32 cellular contexts compared by ENCODE assay signal in genomic region chr10:93865794-93866193, GRCh38.
"Had no signal": no experiment of that assay in that cellular context is flagged by ENCODE, and none has a peak within 500 bp of the region (broad histone marks: within the 10 kb centered on the region; RNA-seq: fewer than 3 reads in every experiment).

No MANE protein-coding gene starts in this region.

- ATAC-seq: activated naive CD4-positive, alpha-beta T cell treated with anti-CD3 and anti-CD28 coated beads, Interleukin-2, amount 50 U/mL, for 72 hours; activated naive CD8-positive, alpha-beta T cell treated with anti-CD3 and anti-CD28 coated beads, Interleukin-2, amount 50 U/mL, for 24 hours; activated T-cell treated with anti-CD3 and anti-CD28 coated beads, Interleukin-2, amount 50 U/mL, for 4 hours; activated T-cell treated with anti-CD3 and anti-CD28 coated beads, Interleukin-2, amount 50 U/mL, for 72 hours; activated T-helper 17 cell treated with anti-CD3 and anti-CD28 coated beads, Interleukin-2, amount 50 U/mL, for 72 hours; body of pancreas had no signal

- H3K4me3 ChIP-seq: adrenal gland, ascending aorta, body of pancreas, breast epithelium, cardiac muscle cell had no signal

- H3K27me3 ChIP-seq: adrenal gland, ascending aorta, body of pancreas, brain microvascular endothelial cell, cardiac muscle cell had no signal

- H3K36me3 ChIP-seq: adrenal gland, ascending aorta, brain microvascular endothelial cell, breast epithelium, cardiac muscle cell had no signal

- H3K9me3 ChIP-seq: adrenal gland, ascending aorta, body of pancreas, breast epithelium had no signal

- H3K4me1 ChIP-seq: adrenal gland, ascending aorta, body of pancreas, breast epithelium had no signal

- H3K27ac ChIP-seq: adrenal gland, ascending aorta, body of pancreas, brain microvascular endothelial cell, breast epithelium, cardiac muscle cell had no signal

- DNase-seq: activated effector memory CD4-positive, alpha-beta T cell treated with anti-CD3 and anti-CD28 coated beads, Interleukin-2, amount 50 U/mL, for 16 hours; activated effector memory CD4-positive, alpha-beta T cell treated with Interleukin-2 at 50 U/mL for 16 hours; activated gamma-delta T cell; activated gamma-delta T cell treated with Interleukin-2 at 50 U/mL for 16 hours; activated naive CD4-positive, alpha-beta T cell; activated naive CD4-positive, alpha-beta T cell treated with anti-CD3 and anti-CD28 coated beads for 36 hours; activated naive CD4-positive, alpha-beta T cell treated with anti-CD3 and anti-CD28 coated beads, Interleukin-2, amount 10 ng/mL, durations not matched to agents 7 days and 5 days; activated naive CD4-positive, alpha-beta T cell treated with anti-CD3 and anti-CD28 coated beads, Interleukin-2, amount 50 U/mL, for 16 hours; activated naive CD4-positive, alpha-beta T cell treated with Interleukin-2 at 50 U/mL for 16 hours; activated naive CD8-positive, alpha-beta T cell treated with anti-CD3 and anti-CD28 coated beads for 36 hours; activated naive CD8-positive, alpha-beta T cell treated with anti-CD3 and anti-CD28 coated beads, Interleukin-2, amount 10 ng/mL, durations not matched to agents 7 days and 5 days; activated naive CD8-positive, alpha-beta T cell treated with anti-CD3 and anti-CD28 coated beads, Interleukin-2, amount 50 U/mL, for 24 hours; activated T-cell treated with anti-CD3 and anti-CD28 coated beads, Interleukin-2, amount 50 U/mL, for 1 hour; activated T-cell treated with anti-CD3 and anti-CD28 coated beads, Interleukin-2, amount 50 U/mL, for 24 hours; activated T-cell treated with anti-CD3 and anti-CD28 coated beads, Interleukin-2, amount 50 U/mL, for 4 hours; activated T-cell treated with anti-CD3 and anti-CD28 coated beads, Interleukin-2, amount 50 U/mL, for 48 hours; activated T-cell treated with anti-CD3 and anti-CD28 coated beads, Interleukin-2, amount 50 U/mL, for 72 hours; adrenal gland; amniotic stem cell; amygdala; anterior cingulate cortex; aorta; body of pancreas; brain microvascular endothelial cell; caudate nucleus; central memory CD4-positive, alpha-beta T cell; cerebellar nuclear complex had no signal
